In genomic region chr22:17633217-17633997, GRCh38 we compare ENCODE assay signal across 10 cellular contexts. TPM values are rescaled to one million over a fixed set of nuclear protein-coding genes. Genes with fewer than 3 reads are reported as not detected.
DNase-seq lines count a peak whose midpoint lies in the region; ATAC-seq, FAIRE-seq and TF ChIP-seq lines count a peak whose summit lies in the region.
"Had no signal": no experiment of that assay in that cellular context is flagged by ENCODE, and none has a peak within 500 bp of the region (broad histone marks: within the 10 kb centered on the region; RNA-seq: fewer than 3 reads in every experiment).

No MANE protein-coding gene starts in this region.

- CTCF ChIA-PET in activated naive CD4-positive, alpha-beta T cell treated with anti-CD3 and anti-CD28 coated beads for 36 hours (lab: Charles Lee), result no interaction called here
- CTCF ChIA-PET in WTC11 (lab: Charles Lee), result interaction anchor here (0.8 kb wide), 1 partner anchor 214 kb away, joined by 3 read pairs; no protein-coding TSS in a partner anchor

- no peaks in the 10 kb centered on the region for H3K9me3 Mint-ChIP-seq in activated naive CD4-positive, alpha-beta T cell treated with anti-CD3 and anti-CD28 coated beads for 36 hours
- H3K9me3 Mint-ChIP-seq in WTC11 (no peaks in the 10 kb centered on the region), glutamatergic neuron (ENCODE audit: unreplicated experiment) (peaks cover 2% of the 10 kb centered on the region)

- intact Hi-C loops in activated naive CD4-positive, alpha-beta T cell treated with anti-CD3 and anti-CD28 coated beads for 36 hours (cut with micrococcal nuclease), result no loop called here

- no peak for TF ChIP-seq CTCF in WTC11 (IDR thresholded peaks at IDR 0.05)
- no peak for TF ChIP-seq CTCF in D721Med (IDR thresholded peaks at IDR 0.05; ENCODE audit: insufficient read depth, missing control alignments)
- no peak for TF ChIP-seq CTCF in glutamatergic neuron (IDR thresholded peaks at IDR 0.05; ENCODE audit: partially characterized antibody, unreplicated experiment)

- no peaks in the 10 kb centered on the region for H3K27me3 Mint-ChIP-seq in activated naive CD4-positive, alpha-beta T cell treated with anti-CD3 and anti-CD28 coated beads for 36 hours (ENCODE audit: low read depth)
- H3K27me3 Mint-ChIP-seq in WTC11 (ENCODE audit: low read depth) (no peaks in the 10 kb centered on the region), glutamatergic neuron (ENCODE audit: unreplicated experiment) (peaks cover 2% of the 10 kb centered on the region)

- peaks cover 1% of the 10 kb centered on the region for H3K36me3 Mint-ChIP-seq in activated naive CD4-positive, alpha-beta T cell treated with anti-CD3 and anti-CD28 coated beads for 36 hours (ENCODE audit: low read depth)
- H3K36me3 Mint-ChIP-seq in WTC11, result no peaks in the 10 kb centered on the region
- H3K36me3 Mint-ChIP-seq in glutamatergic neuron (ENCODE audit: unreplicated experiment), result no peaks in the 10 kb centered on the region

- ATAC-seq in WTC11 (no peak), HG02981 (IDR thresholded peaks at IDR 0.05; ENCODE audit: unreplicated experiment) (no peak)

- peak overlapping the region; percentile 3 for H3K27ac Mint-ChIP-seq in activated naive CD4-positive, alpha-beta T cell treated with anti-CD3 and anti-CD28 coated beads for 36 hours
- peak overlapping the region; percentile 70 for H3K27ac Mint-ChIP-seq in WTC11
- no peak overlapping the region for H3K27ac Mint-ChIP-seq in glutamatergic neuron (ENCODE audit: unreplicated experiment)

- no peak for DNase-seq in activated naive CD4-positive, alpha-beta T cell treated with anti-CD3 and anti-CD28 coated beads for 36 hours
- no peak for DNase-seq in activated naive CD4-positive, alpha-beta T cell treated with Interleukin-2 at 50 U/mL for 16 hours
- DNase-seq in WTC11 (ENCODE audit: low spot score) (no peak), islet precursor cell (peak; percentile 89), D721Med (ENCODE audit: insufficient read length, low spot score) (no peak), glutamatergic neuron (no peak), D341Med (ENCODE audit: low spot score) (no peak)
- DNase-seq: BE2C, retina had no signal

- POLR2A ChIA-PET in WTC11 (lab: Charles Lee), result no interaction called here

- H3K4me1 Mint-ChIP-seq in activated naive CD4-positive, alpha-beta T cell treated with anti-CD3 and anti-CD28 coated beads for 36 hours (ENCODE audit: low read depth), result peaks cover 6% of the 10 kb centered on the region
- H3K4me1 Mint-ChIP-seq in WTC11 (peaks cover 7% of the 10 kb centered on the region), glutamatergic neuron (ENCODE audit: low read depth, unreplicated experiment) (peaks cover 4% of the 10 kb centered on the region)

- FAIRE-seq in D721Med (lab: Jason Lieb, UNC), result no peak

- no peak overlapping the region for H3K4me3 Mint-ChIP-seq in activated naive CD4-positive, alpha-beta T cell treated with anti-CD3 and anti-CD28 coated beads for 36 hours
- H3K4me3 Mint-ChIP-seq in WTC11 (no peak overlapping the region), glutamatergic neuron (ENCODE audit: unreplicated experiment) (no peak overlapping the region)

TF ChIP-seq in WTC11, 78 proteins besides CTCF, POLR2A, EP300 and RAD21 (continues in another document):
- TF ChIP-seq SMAD4 (CRISPR knock-in tag; IDR thresholded peaks at IDR 0.05) (no peak), ESRRA (CRISPR knock-in tag; IDR thresholded peaks at IDR 0.05; ENCODE audit: borderline replicate concordance) (no peak), GABPB1 (CRISPR knock-in tag; IDR thresholded peaks at IDR 0.05) (no peak), NFYB (CRISPR knock-in tag; conservative IDR thresholded peaks at IDR 0.05; ENCODE audit: low read depth) (no peak), ZNF423 (CRISPR knock-in tag; IDR thresholded peaks at IDR 0.05) (no peak), TCF7 (CRISPR knock-in tag; IDR thresholded peaks at IDR 0.05; ENCODE audit: low read depth) (no peak), NR3C1 (CRISPR knock-in tag; conservative IDR thresholded peaks at IDR 0.05; ENCODE audit: low read depth) (no peak), KAT7 (CRISPR knock-in tag; IDR thresholded peaks at IDR 0.05; ENCODE audit: borderline replicate concordance) (no peak), OVOL2 (CRISPR knock-in tag; IDR thresholded peaks at IDR 0.05; ENCODE audit: borderline replicate concordance) (no peak), MYBL2 (CRISPR knock-in tag; IDR thresholded peaks at IDR 0.05) (no peak), ERG (CRISPR knock-in tag; IDR thresholded peaks at IDR 0.05) (no peak), ZNF281 (CRISPR knock-in tag; IDR thresholded peaks at IDR 0.05) (no peak), ATF6 (CRISPR knock-in tag; IDR thresholded peaks at IDR 0.05) (no peak)
- TF ChIP-seq, protein P1, sequence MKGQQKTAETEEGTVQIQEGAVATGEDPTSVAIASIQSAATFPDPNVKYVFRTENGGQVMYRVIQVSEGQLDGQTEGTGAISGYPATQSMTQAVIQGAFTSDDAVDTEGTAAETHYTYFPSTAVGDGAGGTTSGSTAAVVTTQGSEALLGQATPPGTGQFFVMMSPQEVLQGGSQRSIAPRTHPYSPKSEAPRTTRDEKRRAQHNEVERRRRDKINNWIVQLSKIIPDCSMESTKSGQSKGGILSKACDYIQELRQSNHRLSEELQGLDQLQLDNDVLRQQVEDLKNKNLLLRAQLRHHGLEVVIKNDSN (CRISPR knock-in tag; IDR thresholded peaks at IDR 0.05), result no peak
- TF ChIP-seq, protein P2, sequence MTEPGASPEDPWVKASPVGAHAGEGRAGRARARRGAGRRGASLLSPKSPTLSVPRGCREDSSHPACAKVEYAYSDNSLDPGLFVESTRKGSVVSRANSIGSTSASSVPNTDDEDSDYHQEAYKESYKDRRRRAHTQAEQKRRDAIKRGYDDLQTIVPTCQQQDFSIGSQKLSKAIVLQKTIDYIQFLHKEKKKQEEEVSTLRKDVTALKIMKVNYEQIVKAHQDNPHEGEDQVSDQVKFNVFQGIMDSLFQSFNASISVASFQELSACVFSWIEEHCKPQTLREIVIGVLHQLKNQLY (CRISPR knock-in tag; IDR thresholded peaks at IDR 0.05), result no peak
- TF ChIP-seq, protein P3, sequence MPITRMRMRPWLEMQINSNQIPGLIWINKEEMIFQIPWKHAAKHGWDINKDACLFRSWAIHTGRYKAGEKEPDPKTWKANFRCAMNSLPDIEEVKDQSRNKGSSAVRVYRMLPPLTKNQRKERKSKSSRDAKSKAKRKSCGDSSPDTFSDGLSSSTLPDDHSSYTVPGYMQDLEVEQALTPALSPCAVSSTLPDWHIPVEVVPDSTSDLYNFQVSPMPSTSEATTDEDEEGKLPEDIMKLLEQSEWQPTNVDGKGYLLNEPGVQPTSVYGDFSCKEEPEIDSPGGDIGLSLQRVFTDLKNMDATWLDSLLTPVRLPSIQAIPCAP (CRISPR knock-in tag; IDR thresholded peaks at IDR 0.05), result no peak

RNA-seq across cellular contexts. Expression of gene ATP6V1E1, which starts 4.9 kb away (rescaled TPM):
- total RNA-seq in activated naive CD4-positive, alpha-beta T cell treated with anti-CD3 and anti-CD28 coated beads for 36 hours, result 10 to 100 TPM; 74.5 to 75.5 TPM
- 81.1 to 88.1 TPM (median 82.3 TPM) in 3 replicates for total RNA-seq in WTC11 (2021)
- 112 TPM for total RNA-seq in glutamatergic neuron (ENCODE audit: unreplicated experiment)

RNA-seq across cellular contexts. Expression of gene BCL2L13, which starts 5.2 kb away (rescaled TPM):
- 10 to 100 TPM; 32.2 to 32.6 TPM for total RNA-seq in activated naive CD4-positive, alpha-beta T cell treated with anti-CD3 and anti-CD28 coated beads for 36 hours
- total RNA-seq in WTC11 (2021), result 34.6 to 38.1 TPM (median 36.4 TPM) in 3 replicates
- 42.6 TPM for total RNA-seq in glutamatergic neuron (ENCODE audit: unreplicated experiment)
